In the genomic region with DNA sequence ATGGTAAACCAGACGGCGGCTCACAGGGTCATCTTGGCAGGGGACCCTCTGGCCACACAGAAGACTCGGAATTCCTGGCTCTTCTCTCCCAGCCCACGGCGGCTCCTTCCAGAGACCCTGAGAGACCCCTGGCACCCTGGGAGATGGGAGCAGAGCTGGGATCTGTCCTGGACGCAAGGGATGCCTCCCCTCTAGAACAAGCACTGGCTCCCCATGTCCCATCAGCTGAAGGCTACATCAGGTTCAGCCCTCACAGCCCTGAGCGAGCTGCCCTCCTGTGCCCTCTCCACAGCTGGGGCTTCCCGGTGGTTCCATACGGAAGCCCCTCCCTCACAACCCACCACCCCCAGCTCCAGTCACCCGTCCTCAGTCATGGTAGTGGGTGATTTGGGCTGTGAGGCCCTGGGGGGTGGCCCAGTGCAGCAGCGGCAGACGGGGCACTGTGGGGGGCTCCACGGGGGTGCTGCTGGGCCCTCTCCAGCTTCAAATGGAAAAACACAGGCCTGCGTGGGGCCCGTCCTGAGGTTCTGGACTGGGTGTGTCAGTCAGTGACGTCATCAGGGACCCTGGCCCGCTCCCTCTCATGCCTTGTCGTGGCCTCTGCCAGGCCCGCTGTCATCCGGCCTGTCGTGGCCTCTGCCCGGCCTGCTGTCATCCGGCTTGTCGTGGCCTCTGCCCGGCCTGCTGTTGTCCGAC, we compare ENCODE assay signal across 30 cellular contexts. TPM values are rescaled to one million over a fixed set of nuclear protein-coding genes. Genes with fewer than 3 reads are reported as not detected.
"Had no signal": no experiment of that assay in that cellular context is flagged by ENCODE, and none has a peak within 500 bp of the region (broad histone marks: within the 10 kb centered on the region; RNA-seq: fewer than 3 reads in every experiment).

No MANE protein-coding gene starts in this region.

- H3K4me3 ChIP-seq: heart right ventricle, left lung, lung, mucosa of descending colon, pancreas, prostate gland, testis had no signal

- ATAC-seq: effector memory CD8-positive, alpha-beta T cell; esophagus mucosa; heart right ventricle; left lung; mucosa of descending colon; natural killer cell treated with Interleukin-12 subunit alpha and Interleukin-12 subunit beta and Interleukin-15 and Interleukin-18, amount 100 ng/mL, for 72 hours; stimulated activated naive CD8-positive, alpha-beta T cell treated with anti-CD3 and anti-CD28 coated beads, Interleukin-15, Interleukin-2, amounts not matched to agents 100 U/mL and 50 U/mL, for 24 hours; T-helper 17 cell had no signal

- H3K36me3 Mint-ChIP-seq: activated naive CD4-positive, alpha-beta T cell treated with anti-CD3 and anti-CD28 coated beads, Interleukin-2, amount 10 ng/mL, durations not matched to agents 7 days and 5 days; natural killer cell treated with Interleukin-12 subunit alpha and Interleukin-12 subunit beta and Interleukin-15 and Interleukin-18, amount 100 ng/mL, for 72 hours had no signal

- DNase-seq: activated CD4-positive, alpha-beta memory T cell treated with anti-CD3 and anti-CD28 coated beads, Interleukin-2, amount 10 ng/mL, durations not matched to agents 7 days and 5 days; activated CD4-positive, alpha-beta T cell treated with anti-CD3 and anti-CD28 coated beads for 1 hour; activated CD4-positive, alpha-beta T cell treated with anti-CD3 and anti-CD28 coated beads, Interleukin-2, amount 10 ng/mL, durations not matched to agents 7 days and 5 days; activated CD8-positive, alpha-beta memory T cell treated with anti-CD3 and anti-CD28 coated beads, Interleukin-2, amount 50 U/mL, for 48 hours; activated gamma-delta T cell; activated naive CD4-positive, alpha-beta T cell treated with anti-CD3 and anti-CD28 coated beads, Interleukin-2, amount 10 ng/mL, durations not matched to agents 7 days and 5 days; activated T-cell treated with anti-CD3 and anti-CD28 coated beads, Interleukin-2, amount 50 U/mL, for 24 hours; amniotic stem cell; cortex of kidney; effector memory CD8-positive, alpha-beta T cell; foreskin fibroblast; heart right ventricle; kidney glomerular epithelial cell; mucosa of descending colon; nucleus accumbens; stimulated activated CD4-positive, alpha-beta T cell treated with anti-CD3 and anti-CD28 coated beads, Interleukin-15, amount 100 ng/mL, for 24 hours; stimulated activated naive CD8-positive, alpha-beta T cell treated with anti-CD3 and anti-CD28 coated beads, Interleukin-15, Interleukin-2, amounts not matched to agents 100 U/mL and 50 U/mL, for 24 hours; T-helper 17 cell; T1000; testis; trophoblast cell; WERI-Rb-1 had no signal

- H3K27me3 ChIP-seq: testis had no signal

- H3K4me1 ChIP-seq: pancreas, prostate gland, testis had no signal

- H3K36me3 ChIP-seq: heart right ventricle, left lung, pancreas, prostate gland, WERI-Rb-1 had no signal

- H3K27me3 Mint-ChIP-seq: activated CD4-positive, alpha-beta T cell treated with anti-CD3 and anti-CD28 coated beads, Interleukin-2, amount 10 ng/mL, durations not matched to agents 7 days and 5 days had no signal

- H3K9me3 Mint-ChIP-seq: activated CD4-positive, alpha-beta memory T cell treated with anti-CD3 and anti-CD28 coated beads, Interleukin-2, amount 10 ng/mL, durations not matched to agents 7 days and 5 days; activated CD4-positive, alpha-beta T cell treated with anti-CD3 and anti-CD28 coated beads, Interleukin-2, amount 10 ng/mL, durations not matched to agents 7 days and 5 days; activated T-cell treated with anti-CD3 and anti-CD28 coated beads, Interleukin-2, amount 50 U/mL, for 24 hours; effector memory CD8-positive, alpha-beta T cell; natural killer cell treated with Interleukin-12 subunit alpha and Interleukin-12 subunit beta and Interleukin-15 and Interleukin-18, amount 100 ng/mL, for 72 hours had no signal

- H3K4me1 Mint-ChIP-seq: activated CD4-positive, alpha-beta memory T cell treated with anti-CD3 and anti-CD28 coated beads, Interleukin-2, amount 10 ng/mL, durations not matched to agents 7 days and 5 days; activated CD4-positive, alpha-beta T cell treated with anti-CD3 and anti-CD28 coated beads, Interleukin-2, amount 10 ng/mL, durations not matched to agents 7 days and 5 days; activated naive CD4-positive, alpha-beta T cell treated with anti-CD3 and anti-CD28 coated beads, Interleukin-2, amount 10 ng/mL, durations not matched to agents 7 days and 5 days had no signal

- H3K4me3 Mint-ChIP-seq: activated CD4-positive, alpha-beta memory T cell treated with anti-CD3 and anti-CD28 coated beads, Interleukin-2, amount 10 ng/mL, durations not matched to agents 7 days and 5 days; activated CD4-positive, alpha-beta T cell treated with anti-CD3 and anti-CD28 coated beads, Interleukin-2, amount 10 ng/mL, durations not matched to agents 7 days and 5 days; activated naive CD4-positive, alpha-beta T cell treated with anti-CD3 and anti-CD28 coated beads, Interleukin-2, amount 10 ng/mL, durations not matched to agents 7 days and 5 days; activated T-cell treated with anti-CD3 and anti-CD28 coated beads, Interleukin-2, amount 50 U/mL, for 24 hours; effector memory CD8-positive, alpha-beta T cell; natural killer cell treated with Interleukin-12 subunit alpha and Interleukin-12 subunit beta and Interleukin-15 and Interleukin-18, amount 100 ng/mL, for 72 hours; T-helper 17 cell had no signal

- H3K27ac ChIP-seq: heart right ventricle, left lung, pancreas, prostate gland, testis, WERI-Rb-1 had no signal

- H3K27ac Mint-ChIP-seq: activated CD4-positive, alpha-beta memory T cell treated with anti-CD3 and anti-CD28 coated beads, Interleukin-2, amount 10 ng/mL, durations not matched to agents 7 days and 5 days; activated CD4-positive, alpha-beta T cell treated with anti-CD3 and anti-CD28 coated beads, Interleukin-2, amount 10 ng/mL, durations not matched to agents 7 days and 5 days; activated naive CD4-positive, alpha-beta T cell treated with anti-CD3 and anti-CD28 coated beads, Interleukin-2, amount 10 ng/mL, durations not matched to agents 7 days and 5 days; activated T-cell treated with anti-CD3 and anti-CD28 coated beads, Interleukin-2, amount 50 U/mL, for 24 hours; effector memory CD8-positive, alpha-beta T cell; natural killer cell treated with Interleukin-12 subunit alpha and Interleukin-12 subunit beta and Interleukin-15 and Interleukin-18, amount 100 ng/mL, for 72 hours; T-helper 17 cell had no signal

- H3K9me3 ChIP-seq: heart right ventricle, left lung, mucosa of descending colon, pancreas, prostate gland, testis had no signal

RNA-seq across cellular contexts. Expression of a gene that starts 13.0 kb away (rescaled TPM):
- total RNA-seq: activated CD4-positive, alpha-beta memory T cell treated with anti-CD3 and anti-CD28 coated beads, Interleukin-2, amount 10 ng/mL, durations not matched to agents 7 days and 5 days; activated CD4-positive, alpha-beta T cell treated with anti-CD3 and anti-CD28 coated beads, Interleukin-2, amount 10 ng/mL, durations not matched to agents 7 days and 5 days; chondrocyte; endothelial cell of umbilical vein had no signal
- polyA plus RNA-seq: endothelial cell of umbilical vein had no signal
